10 cellular contexts compared by ENCODE assay signal in genomic region chr11:93526058-93526633, GRCh38. TPM values are rescaled to one million over a fixed set of nuclear protein-coding genes. Genes with fewer than 3 reads are reported as not detected.
DNase-seq lines count a peak whose midpoint lies in the region; ATAC-seq and TF ChIP-seq lines count a peak whose summit lies in the region.
"Had no signal": no experiment of that assay in that cellular context is flagged by ENCODE, and none has a peak within 500 bp of the region (broad histone marks: within the 10 kb centered on the region; RNA-seq: fewer than 3 reads in every experiment).

No MANE protein-coding gene starts in this region.

- H3K4me3 ChIP-seq in spleen, result no peak overlapping the region

- peak; percentile 27 for ATAC-seq in GM21786 (IDR thresholded peaks at IDR 0.05; ENCODE audit: unreplicated experiment)
- no peak for ATAC-seq in WTC11
- no peak for ATAC-seq in GM19397 (IDR thresholded peaks at IDR 0.05; ENCODE audit: unreplicated experiment)
- ATAC-seq: Panc1 had no signal

- WGBS in spleen, 5 donors, result 47 to 64% (median 57%) methylated on average over 4 of the region's 4 CpGs

- peaks cover 72% of the 10 kb centered on the region for H3K4me1 Mint-ChIP-seq in activated T-cell treated with anti-CD3 and anti-CD28 coated beads, Interleukin-2, amount 50 U/mL, for 24 hours (ENCODE audit: low read depth)
- peaks cover 79% of the 10 kb centered on the region for H3K4me1 Mint-ChIP-seq in WTC11

- TF ChIP-seq CTCF in WTC11 (IDR thresholded peaks at IDR 0.05), result no peak
- TF ChIP-seq CTCF in spleen (IDR thresholded peaks at IDR 0.05 in 8 of 11, conservative IDR thresholded peaks at IDR 0.05 in 3 of 11), result no peak

- H3K9me3 Mint-ChIP-seq in activated T-cell treated with anti-CD3 and anti-CD28 coated beads, Interleukin-2, amount 50 U/mL, for 24 hours, result no peaks in the 10 kb centered on the region
- peaks cover 7% of the 10 kb centered on the region; the same call in 1 of the 2 replicates for H3K9me3 Mint-ChIP-seq in WTC11

- no peak for DNase-seq in activated T-cell treated with anti-CD3 and anti-CD28 coated beads, Interleukin-2, amount 50 U/mL, for 24 hours
- DNase-seq in activated T-cell treated with anti-CD3 and anti-CD28 coated beads for 4 hours (no peak), WTC11 (ENCODE audit: low spot score) (no peak), spleen (no peak), GF-D8 (lab: John Stamatoyannopoulos, UW) (no peak)
- DNase-seq in activated naive CD4-positive, alpha-beta T cell treated with Interleukin-2 at 50 U/mL for 16 hours, result no peak
- DNase-seq: aorta had no signal

- H3K4me1 ChIP-seq in spleen, result peaks cover 30 to 99% (median 69%) of the 10 kb centered on the region in 6 donors

- no peaks in the 10 kb centered on the region for H3K36me3 ChIP-seq in spleen

- no peaks in the 10 kb centered on the region for H3K36me3 Mint-ChIP-seq in activated T-cell treated with anti-CD3 and anti-CD28 coated beads, Interleukin-2, amount 50 U/mL, for 24 hours (ENCODE audit: low read depth)
- peaks cover 11% of the 10 kb centered on the region for H3K36me3 Mint-ChIP-seq in WTC11

- CTCF ChIA-PET in WTC11 (lab: Charles Lee), result no interaction called here

- intact Hi-C loops in spleen (cut with DNase I; ENCODE audit: low total_unique reads), result no loop called here

- no peak overlapping the region for H3K4me3 Mint-ChIP-seq in activated T-cell treated with anti-CD3 and anti-CD28 coated beads, Interleukin-2, amount 50 U/mL, for 24 hours
- no peak overlapping the region for H3K4me3 Mint-ChIP-seq in WTC11

- H3K9me3 ChIP-seq in spleen, result no peaks in the 10 kb centered on the region

- no peak for TF ChIP-seq POLR2A in spleen (IDR thresholded peaks at IDR 0.05)

- POLR2A ChIA-PET in WTC11 (lab: Charles Lee), result no interaction called here

- H3K27me3 ChIP-seq in spleen (replicated peaks in 1 of 7), result no peaks in the 10 kb centered on the region

- H3K27ac ChIP-seq in spleen, result peak overlapping the region in 5 of 8 donors; percentile 10 to 85 (median 82)

- H3K27me3 Mint-ChIP-seq in activated T-cell treated with anti-CD3 and anti-CD28 coated beads, Interleukin-2, amount 50 U/mL, for 24 hours, result no peaks in the 10 kb centered on the region
- no peaks in the 10 kb centered on the region for H3K27me3 Mint-ChIP-seq in WTC11 (ENCODE audit: low read depth)

- peak overlapping the region; percentile 72 for H3K27ac Mint-ChIP-seq in activated T-cell treated with anti-CD3 and anti-CD28 coated beads, Interleukin-2, amount 50 U/mL, for 24 hours
- peak overlapping the region; percentile 66; the same call in 1 of the 2 replicates for H3K27ac Mint-ChIP-seq in WTC11

TF ChIP-seq in WTC11, 78 proteins besides CTCF, POLR2A, EP300 and RAD21:
- TF ChIP-seq PRDM15 (CRISPR knock-in tag; IDR thresholded peaks at IDR 0.05) (no peak), ZNF232 (CRISPR knock-in tag; IDR thresholded peaks at IDR 0.05) (no peak), ETV6 (CRISPR knock-in tag; IDR thresholded peaks at IDR 0.05) (no peak), KAT7 (CRISPR knock-in tag; IDR thresholded peaks at IDR 0.05; ENCODE audit: borderline replicate concordance) (no peak), PRRX2 (CRISPR knock-in tag; IDR thresholded peaks at IDR 0.05) (no peak), ZNF416 (CRISPR knock-in tag; IDR thresholded peaks at IDR 0.05) (no peak), RELA (CRISPR knock-in tag; IDR thresholded peaks at IDR 0.05; ENCODE audit: borderline replicate concordance) (no peak), MXD4 (CRISPR knock-in tag; IDR thresholded peaks at IDR 0.05; ENCODE audit: borderline replicate concordance) (no peak), SMAD3 (CRISPR knock-in tag; IDR thresholded peaks at IDR 0.05; ENCODE audit: borderline replicate concordance) (no peak), SOX15 (CRISPR knock-in tag; IDR thresholded peaks at IDR 0.05) (no peak), CREM (CRISPR knock-in tag; IDR thresholded peaks at IDR 0.05) (no peak), HMGXB4 (CRISPR knock-in tag; IDR thresholded peaks at IDR 0.05) (no peak), NR3C1 (CRISPR knock-in tag; conservative IDR thresholded peaks at IDR 0.05; ENCODE audit: low read depth) (no peak), EMX1 (CRISPR knock-in tag; IDR thresholded peaks at IDR 0.05) (no peak), USF1 (CRISPR knock-in tag; IDR thresholded peaks at IDR 0.05) (no peak), MYBL2 (CRISPR knock-in tag; IDR thresholded peaks at IDR 0.05) (no peak), ZSCAN18 (CRISPR knock-in tag; IDR thresholded peaks at IDR 0.05) (no peak)

RNA-seq across cellular contexts. Expression of gene SMCO4, which starts 17.0 kb away (rescaled TPM):
- total RNA-seq in WTC11 (2021) (42.3 to 50.1 TPM (median 42.9 TPM) in 3 replicates), spleen (10 to 100 TPM; 48.1 to 74.1 (median 52.8) TPM)
- polyA plus RNA-seq in spleen, result 10 to 100 TPM; 21.8 to 71.5 (median 51.1) TPM
